ENCODE assay signal across 11 cellular contexts in genomic region chr11:27933992-27934829, GRCh38.
DNase-seq lines count a peak whose midpoint lies in the region; ATAC-seq, FAIRE-seq and TF ChIP-seq lines count a peak whose summit lies in the region.
"Had no signal": no experiment of that assay in that cellular context is flagged by ENCODE, and none has a peak within 500 bp of the region (broad histone marks: within the 10 kb centered on the region; RNA-seq: fewer than 3 reads in every experiment).

No MANE protein-coding gene starts in this region.

- no peaks in the 10 kb centered on the region for H3K27me3 Mint-ChIP-seq in astrocyte (ENCODE audit: low read depth, unreplicated experiment)
- peaks cover 2% of the 10 kb centered on the region for H3K27me3 Mint-ChIP-seq in neural progenitor cell (ENCODE audit: insufficient read depth, low read depth)
- H3K27me3 Mint-ChIP-seq in glutamatergic neuron (ENCODE audit: unreplicated experiment), result peaks cover 2% of the 10 kb centered on the region
- H3K27me3 Mint-ChIP-seq: activated CD4-positive, alpha-beta T cell treated with anti-CD3 and anti-CD28 coated beads, Interleukin-2, amount 10 ng/mL, durations not matched to agents 24 days and 14 days; CD4-positive, alpha-beta T cell had no signal

- H3K79me2 ChIP-seq in astrocyte (ENCODE audit: insufficient read depth, low read length) (no peaks in the 10 kb centered on the region), neural progenitor cell (ENCODE audit: low read depth) (no peaks in the 10 kb centered on the region)

- no peaks in the 10 kb centered on the region for H3F3A ChIP-seq in neural progenitor cell (ENCODE audit: low read depth)

- H3K4me2 ChIP-seq in astrocyte (ENCODE audit: low read length), result peak overlapping the region; percentile 81
- no peak overlapping the region for H3K4me2 ChIP-seq in neural progenitor cell

- ATAC-seq in HG03469 (IDR thresholded peaks at IDR 0.05; ENCODE audit: unreplicated experiment), result no peak

- H3K4me1 Mint-ChIP-seq in astrocyte (ENCODE audit: low read depth, unreplicated experiment) (peaks cover 17% of the 10 kb centered on the region), neural progenitor cell (peaks cover 10% of the 10 kb centered on the region), glutamatergic neuron (ENCODE audit: low read depth, unreplicated experiment) (no peaks in the 10 kb centered on the region)
- H3K4me1 Mint-ChIP-seq: activated CD4-positive, alpha-beta T cell treated with anti-CD3 and anti-CD28 coated beads, Interleukin-2, amount 10 ng/mL, durations not matched to agents 24 days and 14 days had no signal

- CTCF ChIA-PET in AG04450 (lab: Charles Lee), result no interaction called here

- peaks cover 4% of the 10 kb centered on the region for H3K9me3 ChIP-seq in AG04450 (ENCODE audit: control insufficient read depth, insufficient read depth, low read length)
- no peaks in the 10 kb centered on the region for H3K9me3 ChIP-seq in astrocyte (ENCODE audit: insufficient read depth, low read depth, low read length)
- H3K9me3 ChIP-seq in neural progenitor cell (ENCODE audit: low read depth), result no peaks in the 10 kb centered on the region

- H3K4me3 Mint-ChIP-seq in astrocyte (ENCODE audit: unreplicated experiment) (no peak overlapping the region), neural progenitor cell (no peak overlapping the region), glutamatergic neuron (ENCODE audit: unreplicated experiment) (no peak overlapping the region)
- H3K4me3 Mint-ChIP-seq: activated CD4-positive, alpha-beta T cell treated with anti-CD3 and anti-CD28 coated beads, Interleukin-2, amount 10 ng/mL, durations not matched to agents 24 days and 14 days; CD4-positive, alpha-beta T cell had no signal

- H3K4me3 ChIP-seq in AG04450 (ENCODE audit: low read depth, low read length), result peak overlapping the region; percentile 11; the same call in 1 of the 2 replicates
- peak overlapping the region; percentile 11 for H3K4me3 ChIP-seq in astrocyte (ENCODE audit: insufficient read depth, low read depth, low read length)
- no peak overlapping the region for H3K4me3 ChIP-seq in neural progenitor cell

- H3K4me1 ChIP-seq in astrocyte (ENCODE audit: insufficient read depth, low read length) (peaks cover 18% of the 10 kb centered on the region), neural progenitor cell (no peaks in the 10 kb centered on the region)

- H3K9me3 Mint-ChIP-seq in astrocyte (ENCODE audit: unreplicated experiment) (peaks cover 2% of the 10 kb centered on the region), neural progenitor cell (peaks cover 13% of the 10 kb centered on the region), glutamatergic neuron (ENCODE audit: unreplicated experiment) (peaks cover 2% of the 10 kb centered on the region)
- H3K9me3 Mint-ChIP-seq: CD4-positive, alpha-beta T cell had no signal

- H3K9ac ChIP-seq in astrocyte (ENCODE audit: low read length) (peak overlapping the region; percentile 89), neural progenitor cell (no peak overlapping the region)

- H4K20me1 ChIP-seq in astrocyte (ENCODE audit: insufficient read depth, low read length) (no peaks in the 10 kb centered on the region), neural progenitor cell (ENCODE audit: low read depth) (no peaks in the 10 kb centered on the region)

- POLR2A ChIA-PET in AG04450 (lab: Yijun Ruan, JAX), result interaction anchor here (0.6 to 2.4 kb wide), 11 partner anchors 21 to 824 kb away, joined by 3 to 11 read pairs (median 6); partner anchors contain the start of gene BDNF

- H3K27ac Mint-ChIP-seq in astrocyte (ENCODE audit: unreplicated experiment) (peak overlapping the region; percentile 98), neural progenitor cell (no peak overlapping the region), glutamatergic neuron (ENCODE audit: unreplicated experiment) (no peak overlapping the region)
- H3K27ac Mint-ChIP-seq: activated CD4-positive, alpha-beta T cell treated with anti-CD3 and anti-CD28 coated beads, Interleukin-2, amount 10 ng/mL, durations not matched to agents 24 days and 14 days; CD4-positive, alpha-beta T cell had no signal

- FAIRE-seq in astrocyte (lab: Jason Lieb, UNC), result peak; percentile 99
- no peak for FAIRE-seq in D721Med (lab: Jason Lieb, UNC)

- peak overlapping the region; percentile 100 for H3K27ac ChIP-seq in AG04450 (ENCODE audit: low read depth, low read length)
- peak overlapping the region; percentile 99 for H3K27ac ChIP-seq in astrocyte (ENCODE audit: low read depth, low read length)
- no peak overlapping the region for H3K27ac ChIP-seq in neural progenitor cell

- no peaks in the 10 kb centered on the region for H3K27me3 ChIP-seq in AG04450 (ENCODE audit: control insufficient read depth, insufficient read depth, low read length)
- H3K27me3 ChIP-seq in astrocyte (ENCODE audit: insufficient read depth, low read length), result no peaks in the 10 kb centered on the region
- no peaks in the 10 kb centered on the region for H3K27me3 ChIP-seq in neural progenitor cell

- TF ChIP-seq CTCF in AG04450 (IDR thresholded peaks at IDR 0.05; ENCODE audit: low read depth, low read length) (no peak), astrocyte (IDR thresholded peaks at IDR 0.05; ENCODE audit: insufficient read depth, low read depth, low read length) (no peak), D721Med (IDR thresholded peaks at IDR 0.05; ENCODE audit: insufficient read depth, missing control alignments) (no peak), neural progenitor cell (IDR thresholded peaks at IDR 0.05) (no peak), glutamatergic neuron (IDR thresholded peaks at IDR 0.05; ENCODE audit: partially characterized antibody, unreplicated experiment) (no peak)

- peak; percentile 89 for DNase-seq in AG04450 (ENCODE audit: low read depth, low spot score)
- peak; percentile 99 for DNase-seq in HS-27A (ENCODE audit: low read depth)
- peak; percentile 100 for DNase-seq in astrocyte (ENCODE audit: low read depth)
- peak; percentile 91 for DNase-seq in kidney glomerular epithelial cell (lab: John Stamatoyannopoulos, UW)
- DNase-seq in D721Med (ENCODE audit: insufficient read length, low spot score), result no peak
- DNase-seq in neural progenitor cell (ENCODE audit: low spot score), result no peak
- no peak for DNase-seq in glutamatergic neuron
- DNase-seq: activated CD4-positive, alpha-beta T cell treated with anti-CD3 and anti-CD28 coated beads, Interleukin-2, amount 10 ng/mL, durations not matched to agents 24 days and 14 days; CD4-positive, alpha-beta T cell; posterior cingulate gyrus had no signal

- H2AFZ ChIP-seq in astrocyte (ENCODE audit: low read depth, low read length) (peak overlapping the region; percentile 15), neural progenitor cell (replicated peaks) (no peak overlapping the region)

- no peaks in the 10 kb centered on the region for H3K36me3 Mint-ChIP-seq in astrocyte (ENCODE audit: low read depth, unreplicated experiment)
- no peaks in the 10 kb centered on the region for H3K36me3 Mint-ChIP-seq in neural progenitor cell
- no peaks in the 10 kb centered on the region for H3K36me3 Mint-ChIP-seq in glutamatergic neuron (ENCODE audit: unreplicated experiment)

- no peaks in the 10 kb centered on the region for H3K36me3 ChIP-seq in astrocyte (ENCODE audit: insufficient read depth, low read length)
- no peaks in the 10 kb centered on the region for H3K36me3 ChIP-seq in neural progenitor cell

Comparison
In these comparisons a context has a peak if more than half of its experiments do, and no peak if none do; other contexts are left out.
1. DNase-seq: peak in AG04450 (single experiment), HS-27A (single experiment), astrocyte (single experiment) and kidney glomerular epithelial cell (single experiment); none in D721Med (single experiment), neural progenitor cell (single experiment) and glutamatergic neuron (single experiment).